ENCODE assay signal across 13 cellular contexts in genomic region chr11:60891103-60891741, GRCh38. TPM values are rescaled to one million over a fixed set of nuclear protein-coding genes. Genes with fewer than 3 reads are reported as not detected.
A peak's percentile ranks its signal among the peaks of the same experiment; 100 is the strongest.
DNase-seq lines count a peak whose midpoint lies in the region; ATAC-seq, FAIRE-seq and TF ChIP-seq lines count a peak whose summit lies in the region.
"Had no signal": no experiment of that assay in that cellular context is flagged by ENCODE, and none has a peak within 500 bp of the region (broad histone marks: within the 10 kb centered on the region; RNA-seq: fewer than 3 reads in every experiment).

No MANE protein-coding gene starts in this region.

- TF ChIP-seq POLR2A in K562 (conservative IDR thresholded peaks at IDR 0.05): no peak

- H3K27ac ChIP-seq in K562 (ENCODE audit: extremely low read depth, low read depth, low read length): peak overlapping the region; percentile 46; the same call in 2 of the 3 replicates
- no peak overlapping the region for H3K27ac ChIP-seq in small intestine (ENCODE audit: low read depth in 1 of 2, low read length in 1 of 2)
- H3K27ac ChIP-seq: neutrophil, tibial artery had no signal

- peak; percentile 92 for ATAC-seq in K562

- peak overlapping the region; percentile 43; the same call in 1 of the 2 replicates for H3K4me2 ChIP-seq in K562 (ENCODE audit: insufficient read depth, low read length)

- peaks cover 7 to 32% of the 10 kb centered on the region in 2 experiments for H3K4me1 ChIP-seq in K562 (replicated peaks in 1 of 2; ENCODE audit: control insufficient read depth in 2 of 2, insufficient read depth in 2 of 2, low read length in 2 of 2)
- no peaks in the 10 kb centered on the region for H3K4me1 ChIP-seq in small intestine (ENCODE audit: control insufficient read depth in 2 of 2, insufficient read depth in 1 of 2, low read depth in 1 of 2, low read length in 1 of 2)
- H3K4me1 ChIP-seq: tibial artery had no signal

- in situ Hi-C loops in K562 (cut with MboI): loop anchor here (5.0 kb wide), 1 partner anchor 54 kb away; no protein-coding TSS in a partner anchor

- no peak for TF ChIP-seq CTCF in K562 (IDR thresholded peaks at IDR 0.05 in 2 of 3, conservative IDR thresholded peaks at IDR 0.05 in 1 of 3; ENCODE audit: insufficient read depth in 2 of 3, low read depth in 1 of 3, low read length in 3 of 3)
- no peak for TF ChIP-seq CTCF in mesothelial cell of epicardium (IDR thresholded peaks at IDR 0.05; ENCODE audit: unreplicated experiment)

- H3K9me3 ChIP-seq in K562 (replicated peaks; ENCODE audit: control insufficient read depth, insufficient read depth, low read depth, low read length) (no peaks in the 10 kb centered on the region), small intestine (ENCODE audit: control insufficient read depth, low read depth) (no peaks in the 10 kb centered on the region)
- H3K9me3 ChIP-seq: neutrophil, tibial artery had no signal

- H3K9me3 Mint-ChIP-seq in mesothelial cell of epicardium: no peaks in the 10 kb centered on the region
- H3K9me3 Mint-ChIP-seq: CD4-positive, alpha-beta memory T cell; H9 had no signal

- H3K27me3 ChIP-seq in K562 (ENCODE audit: control insufficient read depth in 2 of 2, insufficient read depth in 2 of 2, low read length in 2 of 2) (no peaks in the 10 kb centered on the region), small intestine (ENCODE audit: control insufficient read depth in 2 of 2, insufficient read depth in 2 of 2, low read length in 2 of 2) (no peaks in the 10 kb centered on the region)
- H3K27me3 ChIP-seq: neutrophil, tibial artery had no signal

- H3K4me1 Mint-ChIP-seq in mesothelial cell of epicardium: peaks cover 8% of the 10 kb centered on the region
- H3K4me1 Mint-ChIP-seq: H9 had no signal

- intact Hi-C loops in K562 (cut with micrococcal nuclease): no loop called here

- FAIRE-seq in K562 (lab: Jason Lieb, UNC): peak; percentile 91
- no peak for FAIRE-seq in small intestine (lab: Jason Lieb, UNC)

- no peaks in the 10 kb centered on the region for H3K27me3 Mint-ChIP-seq in mesothelial cell of epicardium (ENCODE audit: low read depth)
- H3K27me3 Mint-ChIP-seq: CD4-positive, alpha-beta memory T cell had no signal

- H4K20me1 ChIP-seq in K562 (replicated peaks; ENCODE audit: control insufficient read depth, insufficient read depth, low read length): peaks cover 23% of the 10 kb centered on the region

- H3K79me2 ChIP-seq in K562 (ENCODE audit: control insufficient read depth, insufficient read depth, low read length): no peaks in the 10 kb centered on the region

- peaks cover 27% of the 10 kb centered on the region for H3K36me3 Mint-ChIP-seq in mesothelial cell of epicardium

- BruUV-seq in K562 (replicated peaks; lab: Mats Ljungman, UMichigan): no TSS peak

- 5% methylated on average over 7 of the region's 7 CpGs for WGBS in K562 (ENCODE audit: insufficient coverage, low coverage, missing lambda C conversion rate)
- WGBS in small intestine, 3 donors: 77 to 92% (median 77%) methylated on average over 7 of the region's 7 CpGs

- H3K9me1 ChIP-seq in K562 (ENCODE audit: control insufficient read depth, insufficient read depth, low read length): no peaks in the 10 kb centered on the region

- CTCF ChIA-PET in K562 (lab: Yijun Ruan, JAX; ENCODE audit: low intra/inter-chr PET ratio): interaction anchor here (2.3 kb wide), 1 partner anchor 60 kb away, joined by 12 read pairs; no protein-coding TSS in a partner anchor

- peak; percentile 74; the same call in 1 of the 2 replicates for TF ChIP-seq EP300 in K562 (IDR thresholded peaks at IDR 0.05; ENCODE audit: low read length)

- peak overlapping the region; percentile 12 for H3K27ac Mint-ChIP-seq in mesothelial cell of epicardium

- H3K4me3 Mint-ChIP-seq in mesothelial cell of epicardium: no peak overlapping the region
- H3K4me3 Mint-ChIP-seq: CD4-positive, alpha-beta memory T cell; H9 had no signal

- TF ChIP-seq RAD21 in K562 (CRISPR knock-in tag; conservative IDR thresholded peaks at IDR 0.05 in 1 of 2, IDR thresholded peaks at IDR 0.05 in 1 of 2): no peak

- peak overlapping the region in 1 of 2 experiments; percentile 18; a peak in 1 of 4 replicates for H3K9ac ChIP-seq in K562 (ENCODE audit: insufficient read depth in 1 of 2, low read depth in 2 of 2, low read length in 2 of 2)

- DNase-seq in NCI-H69 (lab: John Stamatoyannopoulos, UW) (peak; percentile 25), K562 (ENCODE audit: extremely low read depth in 1 of 4, low spot score in 3 of 4) (peak; percentile 68 to 95 (median 80)), mesothelial cell of epicardium (ENCODE audit: low spot score in 2 of 2, unreplicated experiment in 2 of 2) (no peak), small intestine (no peak)
- DNase-seq in effector CD8-positive, alpha-beta T cell (lab: John Stamatoyannopoulos, UW): no peak
- DNase-seq: activated effector memory CD4-positive, alpha-beta T cell treated with Interleukin-2 at 50 U/mL for 16 hours; CD4-positive, alpha-beta memory T cell; H9; mammary epithelial cell; NCI-H1092; NCI-H226; tibial artery had no signal

- H3K36me3 ChIP-seq in K562 (ENCODE audit: control insufficient read depth, insufficient read depth, low read length): peaks cover 70% of the 10 kb centered on the region
- peaks cover 5 to 11% of the 10 kb centered on the region in 2 donors for H3K36me3 ChIP-seq in small intestine (ENCODE audit: control insufficient read depth in 2 of 2, insufficient read depth in 2 of 2, low read length in 2 of 2)

- POLR2A ChIA-PET in K562 (lab: Yijun Ruan, JAX): interaction anchor here (0.7 to 1.9 kb wide), 5 partner anchors 14 to 51 kb away, joined by 3 to 7 read pairs (median 6); partner anchors contain the start of gene PTGDR2

- H2AFZ ChIP-seq in K562 (ENCODE audit: low read depth, low read length): no peak overlapping the region

- H3K4me3 ChIP-seq in K562: no peak overlapping the region
- no peak overlapping the region for H3K4me3 ChIP-seq in small intestine (ENCODE audit: low read depth in 1 of 2, low read length in 2 of 2)
- H3K4me3 ChIP-seq: tibial artery had no signal

RNA-seq across cellular contexts. Expression of gene PRPF19, which starts 15.2 kb away (rescaled TPM):
- 44.6 and 81.5 TPM in 2 replicates for total RNA-seq in K562 (2011; cell fraction: chromatin; rRNA removed; ENCODE audit: low replicate concordance)
- 57.1 and 61.7 TPM in 2 replicates for total RNA-seq in K562 (2011; cell fraction: nucleolus; rRNA removed)
- total RNA-seq in K562 (2011; cell fraction: nucleoplasm; rRNA removed): 54.4 and 88.4 TPM in 2 replicates
- 93.5 and 122 TPM in 2 replicates for total RNA-seq in K562 (2014; rRNA removed)
- 58.4 and 68.0 TPM in 2 replicates for total RNA-seq in K562 (2014; rRNA removed; fragmentation: Illumina TruSeq; extraction: Trizol)
- 84.9 and 89.6 TPM in 2 replicates for total RNA-seq in K562 (2015; rRNA removed; fragmentation: Illumina TruSeq; extraction: Trizol)
- 193 and 208 TPM in 2 replicates for total RNA-seq in K562 (2021)
- 31.5 and 61.8 TPM in 2 replicates for polyA plus RNA-seq in K562 (2011; rRNA removed)
- polyA plus RNA-seq in K562 (2011; cell fraction: cytosol; rRNA removed): 40.2 and 96.7 TPM in 2 replicates
- 41.7 and 70.4 TPM in 2 replicates for polyA plus RNA-seq in K562 (2011; cell fraction: nucleus; rRNA removed)
- 146 and 194 TPM in 2 replicates for polyA plus RNA-seq in K562 (2012)
- polyA plus RNA-seq in K562 (2014; fragmentation: Illumina TruSeq; extraction: Trizol): 212 and 213 TPM in 2 replicates
- polyA plus RNA-seq in K562 (2014; fragmentation: Nextera tagmentation; extraction: Ambion mirVana): 10 to 100 TPM in 1 of 2 experiments, 1 to 10 TPM in 1; 9.4 to 16.5 TPM
- 73.1 and 73.2 TPM in 2 replicates for polyA plus RNA-seq in K562 (2014; rRNA removed)
- polyA minus RNA-seq in K562 (2011; rRNA and poly(A)+ RNA removed): 23.9 and 28.7 TPM in 2 replicates
- 53.3 and 75.9 TPM in 2 replicates for polyA minus RNA-seq in K562 (2011; cell fraction: cytosol; rRNA and poly(A)+ RNA removed)
- 41.1 and 43.4 TPM in 2 replicates for polyA minus RNA-seq in K562 (2011; cell fraction: nucleus; rRNA and poly(A)+ RNA removed)
- total RNA-seq in mesothelial cell of epicardium: 96.3 to 100 TPM (median 97.6 TPM) in 3 replicates
- 10 to 100 TPM; 47.9 to 99.8 (median 61.6) TPM for polyA plus RNA-seq in small intestine

RNA-seq across cellular contexts. Expression of gene TMEM109, which starts 22.7 kb away (rescaled TPM):
- total RNA-seq in K562 (2011; cell fraction: chromatin; rRNA removed; ENCODE audit: low replicate concordance): 15.1 and 39.4 TPM in 2 replicates
- total RNA-seq in K562 (2011; cell fraction: nucleolus; rRNA removed): 48.2 and 68.0 TPM in 2 replicates
- 65.5 and 90.9 TPM in 2 replicates for total RNA-seq in K562 (2011; cell fraction: nucleoplasm; rRNA removed)
- total RNA-seq in K562 (2014; rRNA removed) (26.8 and 48.2 TPM in 2 replicates), K562 (2014; rRNA removed; fragmentation: Illumina TruSeq; extraction: Trizol) (23.3 and 30.5 TPM in 2 replicates), K562 (2015; rRNA removed; fragmentation: Illumina TruSeq; extraction: Trizol) (31.3 and 32.7 TPM in 2 replicates), K562 (2021) (69.8 and 79.0 TPM in 2 replicates), mesothelial cell of epicardium (52.5 to 56.8 TPM (median 55.2 TPM) in 3 replicates)
- polyA plus RNA-seq in K562 (2011; rRNA removed) (16.2 and 24.9 TPM in 2 replicates), K562 (2014; fragmentation: Illumina TruSeq; extraction: Trizol) (71.3 and 83.1 TPM in 2 replicates), K562 (2014; fragmentation: Nextera tagmentation; extraction: Ambion mirVana) (10 to 100 TPM in 1 of 2 experiments, 1 to 10 TPM in 1; 9.2 to 18.3 TPM), K562 (2014; rRNA removed) (31.7 and 44.0 TPM in 2 replicates), small intestine (10 to 100 TPM; 14.1 to 63.7 (median 30.5) TPM)
- polyA plus RNA-seq in K562 (2011; cell fraction: cytosol; rRNA removed): 21.6 and 39.6 TPM in 2 replicates
- polyA plus RNA-seq in K562 (2011; cell fraction: nucleus; rRNA removed): 16.5 and 20.7 TPM in 2 replicates
- polyA plus RNA-seq in K562 (2012): 43.2 and 51.4 TPM in 2 replicates
- 10.7 and 12.1 TPM in 2 replicates for polyA minus RNA-seq in K562 (2011; rRNA and poly(A)+ RNA removed)
- polyA minus RNA-seq in K562 (2011; cell fraction: cytosol; rRNA and poly(A)+ RNA removed): 20.4 and 24.0 TPM in 2 replicates
- 5.5 and 8.0 TPM in 2 replicates for polyA minus RNA-seq in K562 (2011; cell fraction: nucleus; rRNA and poly(A)+ RNA removed)

RNA-seq across cellular contexts. Expression of gene ZP1, which starts 23.9 kb away (rescaled TPM):
- not detected in 2 replicates for total RNA-seq in K562 (2011; cell fraction: chromatin; rRNA removed; ENCODE audit: low replicate concordance)
- total RNA-seq in K562 (2011; cell fraction: nucleolus; rRNA removed): not detected in 2 replicates
- total RNA-seq in K562 (2011; cell fraction: nucleoplasm; rRNA removed): not detected in 2 replicates
- total RNA-seq in K562 (2014; rRNA removed) (not detected in 2 replicates), K562 (2014; rRNA removed; fragmentation: Illumina TruSeq; extraction: Trizol) (not detected in 2 replicates), K562 (2015; rRNA removed; fragmentation: Illumina TruSeq; extraction: Trizol) (not detected in 2 replicates), K562 (2021) (not detected in 2 replicates), mesothelial cell of epicardium (0.16 to 0.31 TPM in 2 of 3 replicates, not detected in the other)
- polyA plus RNA-seq in K562 (2011; rRNA removed) (0.11 and 0.12 TPM in 2 replicates), K562 (2014; fragmentation: Illumina TruSeq; extraction: Trizol) (not detected in 2 replicates), K562 (2014; fragmentation: Nextera tagmentation; extraction: Ambion mirVana) (not detected), K562 (2014; rRNA removed) (0.15 TPM in 1 of 2 replicates, not detected in the other), small intestine (1 to 10 TPM in 1 of 3 donors, under 1 TPM in 1, not detected in 1; 0.33 to 2.7 TPM)
- 0.04 and 0.66 TPM in 2 replicates for polyA plus RNA-seq in K562 (2011; cell fraction: cytosol; rRNA removed)
- polyA plus RNA-seq in K562 (2011; cell fraction: nucleus; rRNA removed): 0.70 and 0.72 TPM in 2 replicates
- polyA plus RNA-seq in K562 (2012): 0.08 TPM in 1 of 2 replicates, not detected in the other
- polyA minus RNA-seq in K562 (2011; rRNA and poly(A)+ RNA removed): not detected in 2 replicates
- not detected in 2 replicates for polyA minus RNA-seq in K562 (2011; cell fraction: cytosol; rRNA and poly(A)+ RNA removed)
- polyA minus RNA-seq in K562 (2011; cell fraction: nucleus; rRNA and poly(A)+ RNA removed): 0.56 TPM in 1 of 2 replicates, not detected in the other
- total RNA-seq: H9, mammary epithelial cell had no signal
- polyA plus RNA-seq: mammary epithelial cell had no signal

RNA-seq across cellular contexts. Expression of gene TMEM132A, which starts 33.0 kb away (rescaled TPM):
- 0.77 and 2.6 TPM in 2 replicates for total RNA-seq in K562 (2011; cell fraction: chromatin; rRNA removed; ENCODE audit: low replicate concordance)
- total RNA-seq in K562 (2011; cell fraction: nucleolus; rRNA removed): 1.4 and 2.5 TPM in 2 replicates
- total RNA-seq in K562 (2011; cell fraction: nucleoplasm; rRNA removed): 1.2 and 2.1 TPM in 2 replicates
- total RNA-seq in K562 (2014; rRNA removed): 0.12 and 0.14 TPM in 2 replicates
- not detected in 2 replicates for total RNA-seq in K562 (2014; rRNA removed; fragmentation: Illumina TruSeq; extraction: Trizol)
- 0.04 TPM in 1 of 2 replicates, not detected in the other for total RNA-seq in K562 (2015; rRNA removed; fragmentation: Illumina TruSeq; extraction: Trizol)
- 0.24 and 0.47 TPM in 2 replicates for total RNA-seq in K562 (2021)
- 0.18 and 0.20 TPM in 2 replicates for polyA plus RNA-seq in K562 (2011; rRNA removed)
- polyA plus RNA-seq in K562 (2011; cell fraction: cytosol; rRNA removed): 0.03 and 0.30 TPM in 2 replicates
- polyA plus RNA-seq in K562 (2011; cell fraction: nucleus; rRNA removed): 1.1 and 3.4 TPM in 2 replicates
- 0.12 and 0.26 TPM in 2 replicates for polyA plus RNA-seq in K562 (2012)
- not detected in 2 replicates for polyA plus RNA-seq in K562 (2014; fragmentation: Illumina TruSeq; extraction: Trizol)
- not detected for polyA plus RNA-seq in K562 (2014; fragmentation: Nextera tagmentation; extraction: Ambion mirVana)
- 0.93 and 1.1 TPM in 2 replicates for polyA plus RNA-seq in K562 (2014; rRNA removed)
- 0.15 and 0.46 TPM in 2 replicates for polyA minus RNA-seq in K562 (2011; rRNA and poly(A)+ RNA removed)
- polyA minus RNA-seq in K562 (2011; cell fraction: cytosol; rRNA and poly(A)+ RNA removed): 0.73 and 1.4 TPM in 2 replicates
- 1.8 and 2.2 TPM in 2 replicates for polyA minus RNA-seq in K562 (2011; cell fraction: nucleus; rRNA and poly(A)+ RNA removed)
- total RNA-seq in mesothelial cell of epicardium: 182 to 197 TPM (median 193 TPM) in 3 replicates
- polyA plus RNA-seq in small intestine: 1 to 10 TPM in 2 of 3 donors, under 1 TPM in 1; 0.89 to 6.9 (median 1.1) TPM
- polyA plus RNA-seq: CD4-positive, alpha-beta memory T cell had no signal

RNA-seq across cellular contexts. Expression of gene PTGDR2, which starts 35.5 kb away (rescaled TPM):
- total RNA-seq in K562 (2011; cell fraction: chromatin; rRNA removed; ENCODE audit: low replicate concordance): 3.5 and 11.1 TPM in 2 replicates
- 9.9 and 14.3 TPM in 2 replicates for total RNA-seq in K562 (2011; cell fraction: nucleolus; rRNA removed)
- total RNA-seq in K562 (2011; cell fraction: nucleoplasm; rRNA removed): 7.9 and 10.4 TPM in 2 replicates
- total RNA-seq in K562 (2014; rRNA removed) (1.9 and 2.5 TPM in 2 replicates), K562 (2014; rRNA removed; fragmentation: Illumina TruSeq; extraction: Trizol) (0.64 and 0.80 TPM in 2 replicates), K562 (2015; rRNA removed; fragmentation: Illumina TruSeq; extraction: Trizol) (0.87 and 1.1 TPM in 2 replicates), K562 (2021) (2.6 and 3.0 TPM in 2 replicates), mesothelial cell of epicardium (0.60 to 0.75 TPM (median 0.71 TPM) in 3 replicates)
- polyA plus RNA-seq in K562 (2011; rRNA removed) (1.7 and 1.9 TPM in 2 replicates), K562 (2014; fragmentation: Illumina TruSeq; extraction: Trizol) (1.6 TPM in 2 replicates), K562 (2014; fragmentation: Nextera tagmentation; extraction: Ambion mirVana) (under 1 TPM; 0.51 to 0.55 TPM), K562 (2014; rRNA removed) (0.82 and 1.9 TPM in 2 replicates), small intestine (1 to 10 TPM in 2 of 3 donors, under 1 TPM in 1; 0.45 to 3.5 (median 3.2) TPM)
- 1.8 and 5.9 TPM in 2 replicates for polyA plus RNA-seq in K562 (2011; cell fraction: cytosol; rRNA removed)
- polyA plus RNA-seq in K562 (2011; cell fraction: nucleus; rRNA removed): 2.1 and 3.4 TPM in 2 replicates
- 5.2 and 7.0 TPM in 2 replicates for polyA plus RNA-seq in K562 (2012)
- 2.3 and 3.8 TPM in 2 replicates for polyA minus RNA-seq in K562 (2011; rRNA and poly(A)+ RNA removed)
- 3.7 and 4.8 TPM in 2 replicates for polyA minus RNA-seq in K562 (2011; cell fraction: cytosol; rRNA and poly(A)+ RNA removed)
- 2.3 and 2.7 TPM in 2 replicates for polyA minus RNA-seq in K562 (2011; cell fraction: nucleus; rRNA and poly(A)+ RNA removed)
- total RNA-seq: H9, mammary epithelial cell had no signal

Comparison
In these comparisons a context has a peak if more than half of its experiments do, and no peak if none do; other contexts are left out.
1. DNase-seq: peak in NCI-H69 (single experiment) and K562 (4 of 4); none in mesothelial cell of epicardium (0 of 2), effector CD8-positive, alpha-beta T cell (single experiment) and small intestine (single experiment).